Comparison of ENCODE assay signal across 2 cellular contexts in genomic region chr17:83103938-83104311, GRCh38.
A peak's percentile ranks its signal among the peaks of the same experiment; 100 is the strongest.
TF ChIP-seq lines count a peak whose summit lies in the region.

No MANE protein-coding gene starts in this region.

TF ChIP-seq in HepG2, 621 proteins besides CTCF, POLR2A, EP300 and RAD21:
- TF ChIP-seq SIX4 (CRISPR knock-in tag; IDR thresholded peaks at IDR 0.05): no peak
- TF ChIP-seq PPARG (CRISPR knock-in tag; conservative IDR thresholded peaks at IDR 0.05): no peak
- TF ChIP-seq ZNF687 (CRISPR knock-in tag; IDR thresholded peaks at IDR 0.05): peak; percentile 3; the same call in 1 of the 2 replicates
TF ChIP-seq in HepG2: peak in this region for 1.

TF ChIP-seq in K562, 482 proteins besides CTCF, POLR2A, EP300 and RAD21:
- TF ChIP-seq FOXK1 (CRISPR knock-in tag; IDR thresholded peaks at IDR 0.05; ENCODE audit: borderline replicate concordance) (no peak), ZBTB9 (CRISPR knock-in tag; IDR thresholded peaks at IDR 0.05) (0 out of 2 replicates have a peak, but pooled peaks have one; percentile 21), MAFK (IDR thresholded peaks at IDR 0.05; ENCODE audit: low read length) (no peak), ZNF184 (CRISPR knock-in tag; IDR thresholded peaks at IDR 0.05) (no peak), C11orf30 (IDR thresholded peaks at IDR 0.05; ENCODE audit: low read depth) (no peak), FOXJ2 (tag; IDR thresholded peaks at IDR 0.05) (no peak), ZNF584 (CRISPR knock-in tag; IDR thresholded peaks at IDR 0.05; ENCODE audit: low read depth) (no peak), MAZ (CRISPR knock-in tag; conservative IDR thresholded peaks at IDR 0.05 in 1 of 2, IDR thresholded peaks at IDR 0.05 in 1 of 2) (0 out of 4 replicates have a peak, but pooled peaks of 1 of the 2 experiments have one; percentile 26), ZBTB11 (CRISPR knock-in tag; IDR thresholded peaks at IDR 0.05) (0 out of 6 replicates have a peak, but pooled peaks of 1 of the 3 experiments have one; percentile 23), SAFB (IDR thresholded peaks at IDR 0.05; ENCODE audit: borderline replicate concordance, low read depth, low read length) (no peak), PHTF2 (CRISPR knock-in tag; IDR thresholded peaks at IDR 0.05) (no peak), RBM17 (IDR thresholded peaks at IDR 0.05; ENCODE audit: borderline replicate concordance, low read depth, low read length) (no peak), PCBP1 (IDR thresholded peaks at IDR 0.05; ENCODE audit: low read depth, low read length, poor library complexity, severe bottlenecking) (no peak), BRCA1 (IDR thresholded peaks at IDR 0.05) (no peak), BRCA1 (CRISPR knock-in tag; IDR thresholded peaks at IDR 0.05) (0 out of 2 replicates have a peak, but pooled peaks have one; percentile 61), STAT5A (IDR thresholded peaks at IDR 0.05; ENCODE audit: borderline replicate concordance, low read length) (no peak), MCM5 (IDR thresholded peaks at IDR 0.05; ENCODE audit: low read depth) (no peak), ZNF3 (CRISPR knock-in tag; IDR thresholded peaks at IDR 0.05) (no peak)
